8 cellular contexts compared by ENCODE assay signal in the genomic region with DNA sequence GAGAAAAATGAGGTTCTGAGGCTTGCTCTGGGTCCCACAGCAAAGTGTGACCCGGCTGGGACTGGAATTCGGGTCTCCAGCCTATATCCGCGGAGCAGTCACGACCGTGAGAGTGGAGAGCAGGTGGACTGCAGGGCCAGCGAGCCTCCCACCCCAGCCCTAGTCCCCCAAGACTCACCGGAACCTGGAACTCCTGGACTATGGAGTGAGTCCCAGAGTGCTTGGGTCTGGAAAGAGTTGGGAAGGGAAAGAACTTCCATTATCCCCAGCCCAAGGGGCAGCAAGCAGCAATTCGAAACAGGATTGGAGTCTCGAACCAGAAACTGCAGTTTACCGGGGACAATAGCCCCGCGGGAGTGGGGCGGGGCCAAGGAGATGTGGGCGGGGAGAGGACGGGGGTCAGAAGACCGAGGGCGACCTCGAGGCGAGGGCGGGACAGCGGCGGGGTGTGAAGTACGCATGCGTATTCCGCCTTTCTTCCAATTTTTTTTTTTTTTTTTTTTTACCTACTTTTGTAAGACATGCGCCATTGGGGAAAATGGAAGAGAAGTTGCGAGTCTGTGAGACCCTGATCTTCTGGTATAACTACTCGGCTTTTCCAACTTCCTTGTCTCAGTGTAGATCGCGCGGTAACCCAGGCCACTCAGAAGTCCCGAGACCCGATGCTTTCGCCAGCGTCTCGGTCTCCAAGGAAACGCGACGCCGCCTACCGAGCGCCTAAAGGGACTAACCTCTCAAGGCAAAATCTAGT. TPM values are rescaled to one million over a fixed set of nuclear protein-coding genes. Genes with fewer than 3 reads are reported as not detected.
DNase-seq lines count a peak whose midpoint lies in the region; ATAC-seq and TF ChIP-seq lines count a peak whose summit lies in the region.

C20orf96 (minus strand) TSS at position 670 of the 751 bp plus-strand sequence; CDS start at position 530, 140 bp downstream.

- H3K27ac ChIP-seq in heart left ventricle (peak within 1 kb of the TSS; percentile 41 to 88 (median 78)), upper lobe of right lung (peak within 1 kb of the TSS; percentile 89)

- TF ChIP-seq POLR2A in heart left ventricle (IDR thresholded peaks at IDR 0.05) = peak in 1 of 2 donors; percentile 30

- no peaks in the 10 kb centered on the region for H3K27me3 ChIP-seq in heart left ventricle
- no peaks in the 10 kb centered on the region for H3K27me3 ChIP-seq in upper lobe of right lung

- TF ChIP-seq CTCF in GM12872 (IDR thresholded peaks at IDR 0.05; ENCODE audit: insufficient read depth, low read depth, low read length) (peak; percentile 55; the same call in 2 of the 3 replicates), heart left ventricle (IDR thresholded peaks at IDR 0.05) (peak in 11 of 12 donors; percentile 19 to 57 (median 37)), upper lobe of right lung (IDR thresholded peaks at IDR 0.05) (peak; percentile 51)

- H3K4me1 ChIP-seq in heart left ventricle = peaks cover 0 to 24% (median 14%) of the 10 kb centered on the region in 12 donors
- peaks cover 18% of the 10 kb centered on the region for H3K4me1 ChIP-seq in upper lobe of right lung

- H3K9me3 ChIP-seq in heart left ventricle (no peaks in the 10 kb centered on the region), upper lobe of right lung (no peaks in the 10 kb centered on the region)

- WGBS in heart left ventricle, 4 donors = 0 to 1% (median 0%) methylated on average over 38 to 43 of the region's 43 CpGs

- DNase-seq in NCI-H1417 (lab: John Stamatoyannopoulos, UW) (peak; percentile 95 to 99 (median 96)), SW 1271 (lab: John Stamatoyannopoulos, UW) (peak; percentile 83 to 96), heart left ventricle (peak; percentile 91 to 96 (median 94)), posterior vena cava (ENCODE audit: low spot score) (peak; percentile 97), upper lobe of right lung (peak; percentile 98)
- DNase-seq in activated naive CD8-positive, alpha-beta T cell treated with anti-CD3 and anti-CD28 coated beads, Interleukin-2, amount 50 U/mL, for 24 hours = peak; percentile 92

- H3K36me3 Mint-ChIP-seq in activated naive CD8-positive, alpha-beta T cell treated with anti-CD3 and anti-CD28 coated beads, Interleukin-2, amount 50 U/mL, for 24 hours (ENCODE audit: low read depth) = no peaks in the 10 kb centered on the region

- H3K27me3 Mint-ChIP-seq in activated naive CD8-positive, alpha-beta T cell treated with anti-CD3 and anti-CD28 coated beads, Interleukin-2, amount 50 U/mL, for 24 hours = no peaks in the 10 kb centered on the region

- intact Hi-C loops in heart left ventricle (cut with DNase I) (no loop called here), posterior vena cava (cut with DNase I) (no loop called here), upper lobe of right lung (cut with DNase I) (no loop called here)

- no peak within 1 kb of the TSS for H3K4me3 Mint-ChIP-seq in activated naive CD8-positive, alpha-beta T cell treated with anti-CD3 and anti-CD28 coated beads, Interleukin-2, amount 50 U/mL, for 24 hours

- peaks cover 16% of the 10 kb centered on the region for H3K4me1 Mint-ChIP-seq in activated naive CD8-positive, alpha-beta T cell treated with anti-CD3 and anti-CD28 coated beads, Interleukin-2, amount 50 U/mL, for 24 hours

- no peak within 1 kb of the TSS for H3K27ac Mint-ChIP-seq in activated naive CD8-positive, alpha-beta T cell treated with anti-CD3 and anti-CD28 coated beads, Interleukin-2, amount 50 U/mL, for 24 hours

- no peaks in the 10 kb centered on the region for H3K9me3 Mint-ChIP-seq in activated naive CD8-positive, alpha-beta T cell treated with anti-CD3 and anti-CD28 coated beads, Interleukin-2, amount 50 U/mL, for 24 hours

- H3K36me3 ChIP-seq in heart left ventricle (no peaks in the 10 kb centered on the region), upper lobe of right lung (no peaks in the 10 kb centered on the region)

- ATAC-seq in HG02642 (IDR thresholded peaks at IDR 0.05; ENCODE audit: poor library complexity, unreplicated experiment) = peak; percentile 87
- ATAC-seq in activated naive CD8-positive, alpha-beta T cell treated with anti-CD3 and anti-CD28 coated beads, Interleukin-2, amount 50 U/mL, for 24 hours = peak; percentile 91
- ATAC-seq in heart left ventricle = peak; percentile 95 to 99 (median 98)
- peak; percentile 98 for ATAC-seq in upper lobe of right lung

- H3K4me3 ChIP-seq in heart left ventricle (peak within 1 kb of the TSS; percentile 49 to 79 (median 68)), upper lobe of right lung (peak within 1 kb of the TSS; percentile 75)

RNA-seq across cellular contexts. Expression of gene C20orf96, which starts in this region (rescaled TPM):
- total RNA-seq in heart left ventricle = 1 to 10 TPM in 8 of 9 donors, under 1 TPM in 1; 0.64 to 6.6 (median 4.5) TPM
- 1 to 10 TPM; 2.8 to 3.6 TPM for polyA plus RNA-seq in heart left ventricle
- total RNA-seq in posterior vena cava = 1 to 10 TPM; 4.3 to 4.5 TPM
- 8.8 TPM for total RNA-seq in upper lobe of right lung

Comparison
In these comparisons a context has a peak if more than half of its experiments do, and no peak if none do; other contexts are left out.
1. Peak in every context shown above with its lines: DNase-seq, ATAC-seq, H3K4me3 ChIP-seq and H3K27ac ChIP-seq.